In genomic region chr17:499836-500543, GRCh38 we compare ENCODE assay signal across 18 cellular contexts. TPM values are rescaled to one million over a fixed set of nuclear protein-coding genes. Genes with fewer than 3 reads are reported as not detected.
DNase-seq lines count a peak whose midpoint lies in the region; ATAC-seq and FAIRE-seq lines count a peak whose summit lies in the region.
"Had no signal": no experiment of that assay in that cellular context is flagged by ENCODE, and none has a peak within 500 bp of the region (broad histone marks: within the 10 kb centered on the region; RNA-seq: fewer than 3 reads in every experiment).

No MANE protein-coding gene starts in this region.

- H3K4me2 ChIP-seq in BLaER1 = peak overlapping the region; percentile 92

- H3K27ac ChIP-seq in BLaER1 = peak overlapping the region; percentile 59
- no peak overlapping the region for H3K27ac ChIP-seq in CD4-positive, CD25-positive, alpha-beta regulatory T cell (ENCODE audit: insufficient read depth, low read length, poor library complexity, severe bottlenecking)
- H3K27ac ChIP-seq: ovary, tibial artery had no signal

- no peak overlapping the region for H3K9ac ChIP-seq in BLaER1

- no peaks in the 10 kb centered on the region for H3K27me3 ChIP-seq in BLaER1
- H3K27me3 ChIP-seq in CD4-positive, CD25-positive, alpha-beta regulatory T cell (ENCODE audit: control insufficient read depth, insufficient read depth, low read length) = no peaks in the 10 kb centered on the region
- H3K27me3 ChIP-seq: BE2C, ovary, tibial artery had no signal

- H3K9me3 ChIP-seq in BLaER1 = no peaks in the 10 kb centered on the region
- H3K9me3 ChIP-seq in CD4-positive, CD25-positive, alpha-beta regulatory T cell (ENCODE audit: control insufficient read depth in 2 of 2, low read length in 2 of 2) = no peaks in the 10 kb centered on the region
- H3K9me3 ChIP-seq: BE2C, ovary, tibial artery had no signal

- peaks cover 39% of the 10 kb centered on the region for H3K27me3 Mint-ChIP-seq in CD4-positive, CD25-positive, alpha-beta regulatory T cell
- peaks cover 4% of the 10 kb centered on the region for H3K27me3 Mint-ChIP-seq in T-helper 2 cell treated with Interferon-gamma antibody and Interleukin-4, amounts not matched to agents 5 μg/mL and 100 μg/mL, for 36 hours (ENCODE audit: low read depth)
- peaks cover 4 to 74% (median 30%) of the 10 kb centered on the region in 3 donors for H3K27me3 Mint-ChIP-seq in naive B cell

- peaks cover 84% of the 10 kb centered on the region for H3K4me1 ChIP-seq in BLaER1
- peaks cover 10% of the 10 kb centered on the region for H3K4me1 ChIP-seq in CD4-positive, CD25-positive, alpha-beta regulatory T cell (ENCODE audit: control insufficient read depth, insufficient read depth, low read length, poor library complexity, severe bottlenecking)
- H3K4me1 ChIP-seq: BE2C, tibial artery had no signal

- DNase-seq in CD4-positive, CD25-positive, alpha-beta regulatory T cell = peak in 1 of 3 donors; percentile 58
- DNase-seq in T-helper 2 cell treated with Interferon-gamma antibody and Interleukin-4, amounts not matched to agents 5 μg/mL and 100 μg/mL, for 36 hours (ENCODE audit: low spot score) = peak; percentile 20
- peak; percentile 35 for DNase-seq in naive B cell
- no peak for DNase-seq in frontal cortex (ENCODE audit: low spot score in 2 of 2)
- DNase-seq: amygdala; BE2C; cerebellar nuclear complex; endodermal cell; islet precursor cell; NCI-H446; ovary; stimulated activated CD4-positive, alpha-beta T cell treated with anti-CD3 and anti-CD28 coated beads, Interleukin-4, amount 100 ng/mL, for 24 hours; stimulated activated CD8-positive, alpha-beta memory T cell treated with anti-CD3 and anti-CD28 coated beads, Interleukin-4, amount 100 ng/mL, for 48 hours; tibial artery had no signal

- H3K27ac Mint-ChIP-seq in CD4-positive, CD25-positive, alpha-beta regulatory T cell = peak overlapping the region in 2 of 3 donors; percentile 66 to 82
- peak overlapping the region; percentile 79 for H3K27ac Mint-ChIP-seq in T-helper 2 cell treated with Interferon-gamma antibody and Interleukin-4, amounts not matched to agents 5 μg/mL and 100 μg/mL, for 36 hours
- H3K27ac Mint-ChIP-seq in naive B cell = no peak overlapping the region
- H3K27ac Mint-ChIP-seq: endodermal cell, WTC11 had no signal

- peak overlapping the region in 3 of 4 donors; percentile 66 to 83 (median 79) for H3K4me3 Mint-ChIP-seq in CD4-positive, CD25-positive, alpha-beta regulatory T cell
- H3K4me3 Mint-ChIP-seq in T-helper 2 cell treated with Interferon-gamma antibody and Interleukin-4, amounts not matched to agents 5 μg/mL and 100 μg/mL, for 36 hours = peak overlapping the region; percentile 43
- peak overlapping the region in 2 of 8 donors; percentile 45 to 70 for H3K4me3 Mint-ChIP-seq in naive B cell
- H3K4me3 Mint-ChIP-seq: endodermal cell, WTC11 had no signal

- FAIRE-seq in frontal cortex (lab: Jason Lieb, UNC) = no peak

- no peak overlapping the region for H3K4me3 ChIP-seq in BLaER1
- H3K4me3 ChIP-seq in CD4-positive, CD25-positive, alpha-beta regulatory T cell (ENCODE audit: low read depth, low read length) = no peak overlapping the region
- H3K4me3 ChIP-seq: ovary, tibial artery had no signal

- H3K36me3 ChIP-seq in BLaER1 = no peaks in the 10 kb centered on the region
- no peaks in the 10 kb centered on the region for H3K36me3 ChIP-seq in CD4-positive, CD25-positive, alpha-beta regulatory T cell (ENCODE audit: control insufficient read depth, insufficient read depth, low read length)
- H3K36me3 ChIP-seq: BE2C, ovary, tibial artery had no signal

- no peaks in the 10 kb centered on the region for H3K36me3 Mint-ChIP-seq in CD4-positive, CD25-positive, alpha-beta regulatory T cell
- H3K36me3 Mint-ChIP-seq in T-helper 2 cell treated with Interferon-gamma antibody and Interleukin-4, amounts not matched to agents 5 μg/mL and 100 μg/mL, for 36 hours (ENCODE audit: low read depth) = peaks cover 5% of the 10 kb centered on the region
- H3K36me3 Mint-ChIP-seq in naive B cell = no peaks in the 10 kb centered on the region
- H3K36me3 Mint-ChIP-seq: WTC11 had no signal

- H3K4me1 Mint-ChIP-seq in CD4-positive, CD25-positive, alpha-beta regulatory T cell = peaks cover 7 to 47% (median 21%) of the 10 kb centered on the region in 4 donors
- peaks cover 37% of the 10 kb centered on the region for H3K4me1 Mint-ChIP-seq in T-helper 2 cell treated with Interferon-gamma antibody and Interleukin-4, amounts not matched to agents 5 μg/mL and 100 μg/mL, for 36 hours (ENCODE audit: low read depth)
- H3K4me1 Mint-ChIP-seq in naive B cell = peaks cover 4 to 15% (median 9%) of the 10 kb centered on the region in 3 donors
- H3K4me1 Mint-ChIP-seq: endodermal cell, WTC11 had no signal

- ATAC-seq in CD4-positive, CD25-positive, alpha-beta regulatory T cell (ENCODE audit: low read depth in 2 of 2) = peak; percentile 21 to 61
- ATAC-seq in naive B cell (ENCODE audit: low read depth in 2 of 2) = peak; percentile 65 to 71
- ATAC-seq in GM21515 (IDR thresholded peaks at IDR 0.05; ENCODE audit: unreplicated experiment) = no peak
- ATAC-seq in HG02610 (IDR thresholded peaks at IDR 0.05; ENCODE audit: unreplicated experiment) = no peak
- ATAC-seq: WTC11 had no signal

- peaks cover 0 to 3% (median 0%) of the 10 kb centered on the region in 7 donors for H3K9me3 Mint-ChIP-seq in CD4-positive, CD25-positive, alpha-beta regulatory T cell
- H3K9me3 Mint-ChIP-seq in T-helper 2 cell treated with Interferon-gamma antibody and Interleukin-4, amounts not matched to agents 5 μg/mL and 100 μg/mL, for 36 hours = no peaks in the 10 kb centered on the region
- peaks cover 0 to 8% (median 0%) of the 10 kb centered on the region in 7 donors for H3K9me3 Mint-ChIP-seq in naive B cell
- H3K9me3 Mint-ChIP-seq: endodermal cell, WTC11 had no signal

- H4K20me1 ChIP-seq in BLaER1 = no peaks in the 10 kb centered on the region

RNA-seq across cellular contexts. Expression of gene RFLNB, which starts 54.3 kb away (rescaled TPM):
- 33.9 TPM for total RNA-seq in CD4-positive, CD25-positive, alpha-beta regulatory T cell
- 10 to 100 TPM; 11.9 to 21.6 (median 15.0) TPM for polyA plus RNA-seq in CD4-positive, CD25-positive, alpha-beta regulatory T cell
- under 1 TPM in 5 of 6 donors, not detected in 1; 0.12 to 0.41 (median 0.36) TPM for polyA plus RNA-seq in naive B cell (ENCODE audit: low read depth in 6 of 6)
- 34.6 TPM for total RNA-seq in frontal cortex

Comparison
In these comparisons a context has a peak if more than half of its experiments do, and no peak if none do; other contexts are left out.
1. ATAC-seq: peak in CD4-positive, CD25-positive, alpha-beta regulatory T cell (2 of 2) and naive B cell (2 of 2); none in GM21515 (single experiment) and HG02610 (single experiment).
2. DNase-seq: peak in T-helper 2 cell treated with Interferon-gamma antibody and Interleukin-4, amounts not matched to agents 5 μg/mL and 100 μg/mL, for 36 hours (single experiment) and naive B cell (single experiment); none in frontal cortex (0 of 2).
3. H3K27ac Mint-ChIP-seq: peak in CD4-positive, CD25-positive, alpha-beta regulatory T cell (2 of 3) and T-helper 2 cell treated with Interferon-gamma antibody and Interleukin-4, amounts not matched to agents 5 μg/mL and 100 μg/mL, for 36 hours (single experiment); none in naive B cell (0 of 6).